Comparison of ENCODE assay signal across 1 cellular context in the genomic region with DNA sequence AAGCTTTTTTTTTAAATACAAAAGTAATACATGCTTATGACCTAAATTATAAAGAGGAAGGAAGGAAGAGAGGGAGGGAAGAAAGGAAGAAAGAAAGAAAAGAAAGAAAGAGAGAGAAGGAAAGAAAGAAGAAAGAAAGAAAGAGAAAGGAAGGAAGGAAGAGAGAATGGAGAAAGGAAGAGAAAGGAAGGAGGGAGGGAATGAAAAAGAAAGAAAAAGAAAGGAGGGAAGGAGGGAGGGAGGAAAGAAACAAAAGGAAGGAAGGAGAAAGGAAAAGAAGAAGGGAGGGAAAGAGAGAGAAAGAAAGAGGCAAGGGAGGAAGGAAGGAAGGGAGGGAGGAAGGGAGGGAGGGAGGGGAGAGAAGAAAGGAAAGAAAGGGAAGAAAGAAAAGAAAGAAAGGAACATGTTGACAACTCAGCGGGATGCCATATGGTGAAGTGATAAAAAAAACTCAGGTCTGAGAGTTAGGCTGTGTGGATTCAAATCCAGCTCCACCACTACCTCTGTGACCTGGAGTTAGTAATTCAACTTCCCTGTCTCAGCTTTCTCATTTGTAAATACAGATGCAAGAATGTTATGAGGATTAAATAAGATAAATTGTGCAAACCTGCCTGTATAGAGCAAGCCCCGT.
TF ChIP-seq lines count a peak whose summit lies in the region.

No MANE protein-coding gene starts in this region.

TF ChIP-seq in GM23338, 12 proteins besides CTCF, POLR2A, EP300 and RAD21 (continued from another document):
- TF ChIP-seq, protein P1, sequence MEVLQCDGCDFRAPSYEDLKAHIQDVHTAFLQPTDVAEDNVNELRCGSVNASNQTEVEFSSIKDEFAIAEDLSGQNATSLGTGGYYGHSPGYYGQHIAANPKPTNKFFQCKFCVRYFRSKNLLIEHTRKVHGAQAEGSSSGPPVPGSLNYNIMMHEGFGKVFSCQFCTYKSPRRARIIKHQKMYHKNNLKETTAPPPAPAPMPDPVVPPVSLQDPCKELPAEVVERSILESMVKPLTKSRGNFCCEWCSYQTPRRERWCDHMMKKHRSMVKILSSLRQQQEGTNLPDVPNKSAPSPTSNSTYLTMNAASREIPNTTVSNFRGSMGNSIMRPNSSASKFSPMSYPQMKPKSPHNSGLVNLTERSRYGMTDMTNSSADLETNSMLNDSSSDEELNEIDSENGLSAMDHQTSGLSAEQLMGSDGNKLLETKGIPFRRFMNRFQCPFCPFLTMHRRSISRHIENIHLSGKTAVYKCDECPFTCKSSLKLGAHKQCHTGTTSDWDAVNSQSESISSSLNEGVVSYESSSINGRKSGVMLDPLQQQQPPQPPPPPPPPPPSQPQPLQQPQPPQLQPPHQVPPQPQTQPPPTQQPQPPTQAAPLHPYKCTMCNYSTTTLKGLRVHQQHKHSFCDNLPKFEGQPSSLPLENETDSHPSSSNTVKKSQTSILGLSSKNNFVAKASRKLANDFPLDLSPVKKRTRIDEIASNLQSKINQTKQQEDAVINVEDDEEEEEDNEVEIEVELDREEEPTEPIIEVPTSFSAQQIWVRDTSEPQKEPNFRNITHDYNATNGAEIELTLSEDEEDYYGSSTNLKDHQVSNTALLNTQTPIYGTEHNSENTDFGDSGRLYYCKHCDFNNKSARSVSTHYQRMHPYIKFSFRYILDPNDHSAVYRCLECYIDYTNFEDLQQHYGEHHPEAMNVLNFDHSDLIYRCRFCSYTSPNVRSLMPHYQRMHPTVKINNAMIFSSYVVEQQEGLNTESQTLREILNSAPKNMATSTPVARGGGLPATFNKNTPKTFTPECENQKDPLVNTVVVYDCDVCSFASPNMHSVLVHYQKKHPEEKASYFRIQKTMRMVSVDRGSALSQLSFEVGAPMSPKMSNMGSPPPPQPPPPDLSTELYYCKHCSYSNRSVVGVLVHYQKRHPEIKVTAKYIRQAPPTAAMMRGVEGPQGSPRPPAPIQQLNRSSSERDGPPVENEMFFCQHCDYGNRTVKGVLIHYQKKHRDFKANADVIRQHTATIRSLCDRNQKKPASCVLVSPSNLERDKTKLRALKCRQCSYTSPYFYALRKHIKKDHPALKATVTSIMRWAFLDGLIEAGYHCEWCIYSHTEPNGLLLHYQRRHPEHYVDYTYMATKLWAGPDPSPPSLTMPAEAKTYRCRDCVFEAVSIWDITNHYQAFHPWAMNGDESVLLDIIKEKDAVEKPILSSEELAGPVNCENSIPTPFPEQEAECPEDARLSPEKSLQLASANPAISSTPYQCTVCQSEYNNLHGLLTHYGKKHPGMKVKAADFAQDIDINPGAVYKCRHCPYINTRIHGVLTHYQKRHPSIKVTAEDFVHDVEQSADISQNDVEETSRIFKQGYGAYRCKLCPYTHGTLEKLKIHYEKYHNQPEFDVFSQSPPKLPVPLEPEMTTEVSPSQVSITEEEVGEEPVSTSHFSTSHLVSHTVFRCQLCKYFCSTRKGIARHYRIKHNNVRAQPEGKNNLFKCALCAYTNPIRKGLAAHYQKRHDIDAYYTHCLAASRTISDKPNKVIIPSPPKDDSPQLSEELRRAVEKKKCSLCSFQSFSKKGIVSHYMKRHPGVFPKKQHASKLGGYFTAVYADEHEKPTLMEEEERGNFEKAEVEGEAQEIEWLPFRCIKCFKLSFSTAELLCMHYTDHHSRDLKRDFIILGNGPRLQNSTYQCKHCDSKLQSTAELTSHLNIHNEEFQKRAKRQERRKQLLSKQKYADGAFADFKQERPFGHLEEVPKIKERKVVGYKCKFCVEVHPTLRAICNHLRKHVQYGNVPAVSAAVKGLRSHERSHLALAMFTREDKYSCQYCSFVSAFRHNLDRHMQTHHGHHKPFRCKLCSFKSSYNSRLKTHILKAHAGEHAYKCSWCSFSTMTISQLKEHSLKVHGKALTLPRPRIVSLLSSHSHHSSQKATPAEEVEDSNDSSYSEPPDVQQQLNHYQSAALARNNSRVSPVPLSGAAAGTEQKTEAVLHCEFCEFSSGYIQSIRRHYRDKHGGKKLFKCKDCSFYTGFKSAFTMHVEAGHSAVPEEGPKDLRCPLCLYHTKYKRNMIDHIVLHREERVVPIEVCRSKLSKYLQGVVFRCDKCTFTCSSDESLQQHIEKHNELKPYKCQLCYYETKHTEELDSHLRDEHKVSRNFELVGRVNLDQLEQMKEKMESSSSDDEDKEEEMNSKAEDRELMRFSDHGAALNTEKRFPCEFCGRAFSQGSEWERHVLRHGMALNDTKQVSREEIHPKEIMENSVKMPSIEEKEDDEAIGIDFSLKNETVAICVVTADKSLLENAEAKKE (CRISPR knock-in tag; IDR thresholded peaks at IDR 0.05) = no peak
- TF ChIP-seq JUNB (IDR thresholded peaks at IDR 0.05; ENCODE audit: unreplicated experiment) (no peak), ZNF114 (CRISPR knock-in tag; IDR thresholded peaks at IDR 0.05) (no peak), POLR2AphosphoS5 (IDR thresholded peaks at IDR 0.05; ENCODE audit: low read depth) (no peak), CREB1 (CRISPR knock-in tag; IDR thresholded peaks at IDR 0.05; ENCODE audit: low read depth) (no peak), NANOG (IDR thresholded peaks at IDR 0.05; ENCODE audit: borderline replicate concordance) (no peak)
